ENCODE assay signal across 8 cellular contexts in genomic region chr14:25042362-25043299, GRCh38. TPM values are rescaled to one million over a fixed set of nuclear protein-coding genes. Genes with fewer than 3 reads are reported as not detected.
DNase-seq lines count a peak whose midpoint lies in the region; ATAC-seq and TF ChIP-seq lines count a peak whose summit lies in the region.

No MANE protein-coding gene starts in this region.

- no peak for TF ChIP-seq EP300 in stomach (IDR thresholded peaks at IDR 0.05)

- DNase-seq in CD1c-positive myeloid dendritic cell (ENCODE audit: extremely low spot score), result peak; percentile 18
- DNase-seq in NCI-H2029 treated with DMSO at 0.1 percent for 48 hours (lab: John Stamatoyannopoulos, UW), result peak; percentile 99
- no peak for DNase-seq in epithelial cell of esophagus (ENCODE audit: low read depth)
- DNase-seq in myocyte (ENCODE audit: low read depth), result peak; percentile 52
- DNase-seq in stomach, result no peak
- DNase-seq in HuH-7.5 (ENCODE audit: low spot score), result no peak

- ATAC-seq in HG03280 (IDR thresholded peaks at IDR 0.05; ENCODE audit: unreplicated experiment), result no peak
- ATAC-seq in GM21786 (IDR thresholded peaks at IDR 0.05; ENCODE audit: unreplicated experiment), result no peak

- H3K27me3 ChIP-seq in stomach, result no peaks in the 10 kb centered on the region

- H3K4me3 ChIP-seq in epithelial cell of esophagus (ENCODE audit: low read length), result no peak overlapping the region
- no peak overlapping the region for H3K4me3 ChIP-seq in stomach

- 73 to 80% (median 78%) methylated on average over 14 of the region's 14 CpGs for WGBS in stomach, 5 donors

- no peak for TF ChIP-seq POLR2A in stomach (IDR thresholded peaks at IDR 0.05)

- intact Hi-C loops in stomach (cut with DNase I; ENCODE audit: low total_unique reads), result loop anchor here (10.0 kb wide), 1 partner anchor 238 kb away; no protein-coding TSS in a partner anchor

- no peaks in the 10 kb centered on the region for H3K9me3 ChIP-seq in stomach

- peak overlapping the region in 2 of 5 donors; percentile 37 to 72 for H3K27ac ChIP-seq in stomach

- H3K4me1 ChIP-seq in stomach, result peaks cover 0 to 61% (median 32%) of the 10 kb centered on the region in 4 donors

- TF ChIP-seq CTCF in epithelial cell of esophagus (IDR thresholded peaks at IDR 0.05; ENCODE audit: insufficient read depth, low read depth, low read length, missing control alignments) (peak; percentile 18), stomach (IDR thresholded peaks at IDR 0.05) (peak in 3 of 7 experiments; percentile 11 to 39 (median 38))

- H3K36me3 ChIP-seq in stomach, result no peaks in the 10 kb centered on the region

RNA-seq across cellular contexts. Expression of gene STXBP6, which starts 7.3 kb away (rescaled TPM):
- total RNA-seq in myocyte (24.5 and 25.2 TPM in 2 replicates), stomach (10 to 100 TPM in 4 of 5 donors, 1 to 10 TPM in 1; 8.8 to 37.1 (median 25.5) TPM)
- 18.5 TPM for polyA plus RNA-seq in myocyte (2012)
- 10 to 100 TPM in 2 of 3 donors, 1 to 10 TPM in 1; 7.4 to 16.8 (median 11.9) TPM for polyA plus RNA-seq in stomach

Comparison
In these comparisons a context has a peak if more than half of its experiments do, and no peak if none do; other contexts are left out.
1. DNase-seq: peak in CD1c-positive myeloid dendritic cell (single experiment), NCI-H2029 treated with DMSO at 0.1 percent for 48 hours (single experiment) and myocyte (single experiment); none in epithelial cell of esophagus (single experiment), stomach (single experiment) and HuH-7.5 (single experiment).